ENCODE assay signal across 1 cellular context in the genomic region with DNA sequence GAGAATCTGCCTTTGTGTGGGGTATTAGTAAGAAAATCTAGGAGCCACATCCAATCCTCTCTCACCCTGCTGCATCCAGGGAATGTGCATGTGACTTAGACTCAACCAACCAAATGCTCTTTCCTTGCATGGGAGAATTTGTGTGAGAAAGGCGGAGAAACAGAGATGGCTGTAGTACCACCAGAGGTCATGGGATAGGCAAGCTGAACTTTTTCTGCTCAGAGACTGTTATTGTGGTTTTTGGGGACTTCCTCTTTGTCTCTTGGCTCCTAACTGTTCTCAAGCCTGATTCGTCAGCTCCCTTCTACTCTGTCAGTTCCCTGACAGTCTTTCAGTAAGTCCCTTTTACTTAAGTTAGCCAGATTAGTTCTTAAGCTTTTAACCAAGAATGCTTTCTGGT.
TF ChIP-seq lines count a peak whose summit lies in the region.

No MANE protein-coding gene starts in this region.

TF ChIP-seq in IMR-90, 13 proteins besides CTCF, POLR2A, EP300 and RAD21:
- no peak for TF ChIP-seq SMC3 (IDR thresholded peaks at IDR 0.05; ENCODE audit: low read depth, low read length)
- TF ChIP-seq, protein P1, sequence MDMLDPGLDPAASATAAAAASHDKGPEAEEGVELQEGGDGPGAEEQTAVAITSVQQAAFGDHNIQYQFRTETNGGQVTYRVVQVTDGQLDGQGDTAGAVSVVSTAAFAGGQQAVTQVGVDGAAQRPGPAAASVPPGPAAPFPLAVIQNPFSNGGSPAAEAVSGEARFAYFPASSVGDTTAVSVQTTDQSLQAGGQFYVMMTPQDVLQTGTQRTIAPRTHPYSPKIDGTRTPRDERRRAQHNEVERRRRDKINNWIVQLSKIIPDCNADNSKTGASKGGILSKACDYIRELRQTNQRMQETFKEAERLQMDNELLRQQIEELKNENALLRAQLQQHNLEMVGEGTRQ (IDR thresholded peaks at IDR 0.05; ENCODE audit: low read depth, low read length): peak; percentile 39; the same call in 1 of the 2 replicates
